1 cellular context compared by ENCODE assay signal in the genomic region with DNA sequence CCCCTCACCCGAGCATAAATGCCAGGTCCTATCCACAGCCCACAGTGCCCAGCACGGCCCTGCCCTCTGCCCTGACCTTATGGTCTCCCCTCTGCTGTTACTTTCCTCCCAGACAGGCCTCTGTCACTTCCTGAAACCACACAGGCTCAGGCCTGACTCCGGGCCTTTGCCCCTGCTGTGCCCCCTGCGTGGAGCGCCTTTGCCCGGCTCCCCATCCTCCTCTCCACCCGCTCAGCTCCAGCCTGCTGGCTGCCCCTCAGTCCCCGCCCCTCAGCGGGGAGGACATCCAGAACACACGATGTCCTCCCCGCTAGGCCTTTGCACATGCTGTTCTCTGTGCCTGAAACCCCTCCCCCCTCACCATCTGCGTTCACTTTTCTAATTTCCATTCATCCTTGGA.
TF ChIP-seq lines count a peak whose summit lies in the region.

No MANE protein-coding gene starts in this region.

TF ChIP-seq in HepG2, 621 proteins besides CTCF, POLR2A, EP300 and RAD21 (continued from another document):
- TF ChIP-seq, protein P1, sequence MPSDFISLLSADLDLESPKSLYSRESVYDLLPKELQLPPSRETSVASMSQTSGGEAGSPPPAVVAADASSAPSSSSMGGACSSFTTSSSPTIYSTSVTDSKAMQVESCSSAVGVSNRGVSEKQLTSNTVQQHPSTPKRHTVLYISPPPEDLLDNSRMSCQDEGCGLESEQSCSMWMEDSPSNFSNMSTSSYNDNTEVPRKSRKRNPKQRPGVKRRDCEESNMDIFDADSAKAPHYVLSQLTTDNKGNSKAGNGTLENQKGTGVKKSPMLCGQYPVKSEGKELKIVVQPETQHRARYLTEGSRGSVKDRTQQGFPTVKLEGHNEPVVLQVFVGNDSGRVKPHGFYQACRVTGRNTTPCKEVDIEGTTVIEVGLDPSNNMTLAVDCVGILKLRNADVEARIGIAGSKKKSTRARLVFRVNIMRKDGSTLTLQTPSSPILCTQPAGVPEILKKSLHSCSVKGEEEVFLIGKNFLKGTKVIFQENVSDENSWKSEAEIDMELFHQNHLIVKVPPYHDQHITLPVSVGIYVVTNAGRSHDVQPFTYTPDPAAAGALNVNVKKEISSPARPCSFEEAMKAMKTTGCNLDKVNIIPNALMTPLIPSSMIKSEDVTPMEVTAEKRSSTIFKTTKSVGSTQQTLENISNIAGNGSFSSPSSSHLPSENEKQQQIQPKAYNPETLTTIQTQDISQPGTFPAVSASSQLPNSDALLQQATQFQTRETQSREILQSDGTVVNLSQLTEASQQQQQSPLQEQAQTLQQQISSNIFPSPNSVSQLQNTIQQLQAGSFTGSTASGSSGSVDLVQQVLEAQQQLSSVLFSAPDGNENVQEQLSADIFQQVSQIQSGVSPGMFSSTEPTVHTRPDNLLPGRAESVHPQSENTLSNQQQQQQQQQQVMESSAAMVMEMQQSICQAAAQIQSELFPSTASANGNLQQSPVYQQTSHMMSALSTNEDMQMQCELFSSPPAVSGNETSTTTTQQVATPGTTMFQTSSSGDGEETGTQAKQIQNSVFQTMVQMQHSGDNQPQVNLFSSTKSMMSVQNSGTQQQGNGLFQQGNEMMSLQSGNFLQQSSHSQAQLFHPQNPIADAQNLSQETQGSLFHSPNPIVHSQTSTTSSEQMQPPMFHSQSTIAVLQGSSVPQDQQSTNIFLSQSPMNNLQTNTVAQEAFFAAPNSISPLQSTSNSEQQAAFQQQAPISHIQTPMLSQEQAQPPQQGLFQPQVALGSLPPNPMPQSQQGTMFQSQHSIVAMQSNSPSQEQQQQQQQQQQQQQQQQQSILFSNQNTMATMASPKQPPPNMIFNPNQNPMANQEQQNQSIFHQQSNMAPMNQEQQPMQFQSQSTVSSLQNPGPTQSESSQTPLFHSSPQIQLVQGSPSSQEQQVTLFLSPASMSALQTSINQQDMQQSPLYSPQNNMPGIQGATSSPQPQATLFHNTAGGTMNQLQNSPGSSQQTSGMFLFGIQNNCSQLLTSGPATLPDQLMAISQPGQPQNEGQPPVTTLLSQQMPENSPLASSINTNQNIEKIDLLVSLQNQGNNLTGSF (CRISPR knock-in tag; IDR thresholded peaks at IDR 0.05), result 0 out of 2 replicates have a peak, but pooled peaks have one; percentile 65
- TF ChIP-seq, protein P2, sequence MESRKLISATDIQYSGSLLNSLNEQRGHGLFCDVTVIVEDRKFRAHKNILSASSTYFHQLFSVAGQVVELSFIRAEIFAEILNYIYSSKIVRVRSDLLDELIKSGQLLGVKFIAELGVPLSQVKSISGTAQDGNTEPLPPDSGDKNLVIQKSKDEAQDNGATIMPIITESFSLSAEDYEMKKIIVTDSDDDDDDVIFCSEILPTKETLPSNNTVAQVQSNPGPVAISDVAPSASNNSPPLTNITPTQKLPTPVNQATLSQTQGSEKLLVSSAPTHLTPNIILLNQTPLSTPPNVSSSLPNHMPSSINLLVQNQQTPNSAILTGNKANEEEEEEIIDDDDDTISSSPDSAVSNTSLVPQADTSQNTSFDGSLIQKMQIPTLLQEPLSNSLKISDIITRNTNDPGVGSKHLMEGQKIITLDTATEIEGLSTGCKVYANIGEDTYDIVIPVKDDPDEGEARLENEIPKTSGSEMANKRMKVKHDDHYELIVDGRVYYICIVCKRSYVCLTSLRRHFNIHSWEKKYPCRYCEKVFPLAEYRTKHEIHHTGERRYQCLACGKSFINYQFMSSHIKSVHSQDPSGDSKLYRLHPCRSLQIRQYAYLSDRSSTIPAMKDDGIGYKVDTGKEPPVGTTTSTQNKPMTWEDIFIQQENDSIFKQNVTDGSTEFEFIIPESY (CRISPR knock-in tag; IDR thresholded peaks at IDR 0.05), result 0 out of 2 replicates have a peak, but pooled peaks have one; percentile 26
- TF ChIP-seq HOXA3 (CRISPR knock-in tag; IDR thresholded peaks at IDR 0.05) (0 out of 2 replicates have a peak, but pooled peaks have one; percentile 27), ZNF768 (CRISPR knock-in tag; IDR thresholded peaks at IDR 0.05) (peak; percentile 46; the same call in 1 of the 2 replicates)
- TF ChIP-seq, protein P3, sequence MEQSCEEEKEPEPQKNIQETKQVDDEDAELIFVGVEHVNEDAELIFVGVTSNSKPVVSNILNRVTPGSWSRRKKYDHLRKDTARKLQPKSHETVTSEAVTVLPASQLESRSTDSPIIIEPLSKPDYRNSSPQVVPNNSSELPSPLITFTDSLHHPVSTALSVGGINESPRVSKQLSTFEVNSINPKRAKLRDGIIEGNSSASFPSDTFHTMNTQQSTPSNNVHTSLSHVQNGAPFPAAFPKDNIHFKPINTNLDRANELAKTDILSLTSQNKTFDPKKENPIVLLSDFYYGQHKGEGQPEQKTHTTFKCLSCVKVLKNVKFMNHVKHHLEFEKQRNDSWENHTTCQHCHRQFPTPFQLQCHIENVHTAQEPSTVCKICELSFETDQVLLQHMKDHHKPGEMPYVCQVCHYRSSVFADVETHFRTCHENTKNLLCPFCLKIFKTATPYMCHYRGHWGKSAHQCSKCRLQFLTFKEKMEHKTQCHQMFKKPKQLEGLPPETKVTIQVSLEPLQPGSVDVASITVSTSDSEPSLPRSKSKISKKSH (CRISPR knock-in tag; IDR thresholded peaks at IDR 0.05; ENCODE audit: borderline replicate concordance), result 0 out of 2 replicates have a peak, but pooled peaks have one; percentile 29
- TF ChIP-seq, protein P4, sequence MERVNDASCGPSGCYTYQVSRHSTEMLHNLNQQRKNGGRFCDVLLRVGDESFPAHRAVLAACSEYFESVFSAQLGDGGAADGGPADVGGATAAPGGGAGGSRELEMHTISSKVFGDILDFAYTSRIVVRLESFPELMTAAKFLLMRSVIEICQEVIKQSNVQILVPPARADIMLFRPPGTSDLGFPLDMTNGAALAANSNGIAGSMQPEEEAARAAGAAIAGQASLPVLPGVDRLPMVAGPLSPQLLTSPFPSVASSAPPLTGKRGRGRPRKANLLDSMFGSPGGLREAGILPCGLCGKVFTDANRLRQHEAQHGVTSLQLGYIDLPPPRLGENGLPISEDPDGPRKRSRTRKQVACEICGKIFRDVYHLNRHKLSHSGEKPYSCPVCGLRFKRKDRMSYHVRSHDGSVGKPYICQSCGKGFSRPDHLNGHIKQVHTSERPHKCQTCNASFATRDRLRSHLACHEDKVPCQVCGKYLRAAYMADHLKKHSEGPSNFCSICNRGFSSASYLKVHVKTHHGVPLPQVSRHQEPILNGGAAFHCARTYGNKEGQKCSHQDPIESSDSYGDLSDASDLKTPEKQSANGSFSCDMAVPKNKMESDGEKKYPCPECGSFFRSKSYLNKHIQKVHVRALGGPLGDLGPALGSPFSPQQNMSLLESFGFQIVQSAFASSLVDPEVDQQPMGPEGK (CRISPR knock-in tag; IDR thresholded peaks at IDR 0.05), result peak; percentile 31; the same call in 1 of the 2 replicates
- TF ChIP-seq, protein P5, sequence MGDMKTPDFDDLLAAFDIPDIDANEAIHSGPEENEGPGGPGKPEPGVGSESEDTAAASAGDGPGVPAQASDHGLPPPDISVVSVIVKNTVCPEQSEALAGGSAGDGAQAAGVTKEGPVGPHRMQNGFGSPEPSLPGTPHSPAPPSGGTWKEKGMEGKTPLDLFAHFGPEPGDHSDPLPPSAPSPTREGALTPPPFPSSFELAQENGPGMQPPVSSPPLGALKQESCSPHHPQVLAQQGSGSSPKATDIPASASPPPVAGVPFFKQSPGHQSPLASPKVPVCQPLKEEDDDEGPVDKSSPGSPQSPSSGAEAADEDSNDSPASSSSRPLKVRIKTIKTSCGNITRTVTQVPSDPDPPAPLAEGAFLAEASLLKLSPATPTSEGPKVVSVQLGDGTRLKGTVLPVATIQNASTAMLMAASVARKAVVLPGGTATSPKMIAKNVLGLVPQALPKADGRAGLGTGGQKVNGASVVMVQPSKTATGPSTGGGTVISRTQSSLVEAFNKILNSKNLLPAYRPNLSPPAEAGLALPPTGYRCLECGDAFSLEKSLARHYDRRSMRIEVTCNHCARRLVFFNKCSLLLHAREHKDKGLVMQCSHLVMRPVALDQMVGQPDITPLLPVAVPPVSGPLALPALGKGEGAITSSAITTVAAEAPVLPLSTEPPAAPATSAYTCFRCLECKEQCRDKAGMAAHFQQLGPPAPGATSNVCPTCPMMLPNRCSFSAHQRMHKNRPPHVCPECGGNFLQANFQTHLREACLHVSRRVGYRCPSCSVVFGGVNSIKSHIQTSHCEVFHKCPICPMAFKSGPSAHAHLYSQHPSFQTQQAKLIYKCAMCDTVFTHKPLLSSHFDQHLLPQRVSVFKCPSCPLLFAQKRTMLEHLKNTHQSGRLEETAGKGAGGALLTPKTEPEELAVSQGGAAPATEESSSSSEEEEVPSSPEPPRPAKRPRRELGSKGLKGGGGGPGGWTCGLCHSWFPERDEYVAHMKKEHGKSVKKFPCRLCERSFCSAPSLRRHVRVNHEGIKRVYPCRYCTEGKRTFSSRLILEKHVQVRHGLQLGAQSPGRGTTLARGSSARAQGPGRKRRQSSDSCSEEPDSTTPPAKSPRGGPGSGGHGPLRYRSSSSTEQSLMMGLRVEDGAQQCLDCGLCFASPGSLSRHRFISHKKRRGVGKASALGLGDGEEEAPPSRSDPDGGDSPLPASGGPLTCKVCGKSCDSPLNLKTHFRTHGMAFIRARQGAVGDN (CRISPR knock-in tag; IDR thresholded peaks at IDR 0.05), result peak; percentile 13; the same call in 1 of the 2 replicates
- TF ChIP-seq, protein P6, sequence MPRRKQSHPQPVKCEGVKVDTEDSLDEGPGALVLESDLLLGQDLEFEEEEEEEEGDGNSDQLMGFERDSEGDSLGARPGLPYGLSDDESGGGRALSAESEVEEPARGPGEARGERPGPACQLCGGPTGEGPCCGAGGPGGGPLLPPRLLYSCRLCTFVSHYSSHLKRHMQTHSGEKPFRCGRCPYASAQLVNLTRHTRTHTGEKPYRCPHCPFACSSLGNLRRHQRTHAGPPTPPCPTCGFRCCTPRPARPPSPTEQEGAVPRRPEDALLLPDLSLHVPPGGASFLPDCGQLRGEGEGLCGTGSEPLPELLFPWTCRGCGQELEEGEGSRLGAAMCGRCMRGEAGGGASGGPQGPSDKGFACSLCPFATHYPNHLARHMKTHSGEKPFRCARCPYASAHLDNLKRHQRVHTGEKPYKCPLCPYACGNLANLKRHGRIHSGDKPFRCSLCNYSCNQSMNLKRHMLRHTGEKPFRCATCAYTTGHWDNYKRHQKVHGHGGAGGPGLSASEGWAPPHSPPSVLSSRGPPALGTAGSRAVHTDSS (CRISPR knock-in tag; conservative IDR thresholded peaks at IDR 0.05), result 0 out of 2 replicates have a peak, but pooled peaks have one; percentile 34
